Comparison of ENCODE assay signal across 28 cellular contexts in genomic region chr4:69377562-69377961, GRCh38.
"Had no signal": no experiment of that assay in that cellular context is flagged by ENCODE, and none has a peak within 500 bp of the region (broad histone marks: within the 10 kb centered on the region; RNA-seq: fewer than 3 reads in every experiment).

No MANE protein-coding gene starts in this region.

- H3K4me3 Mint-ChIP-seq: mesothelial cell of epicardium; naive B cell; natural killer cell; nephron progenitor cell; neural progenitor cell; stimulated activated naive B cell treated with anti-CD40 and anti-IgM and Interleukin-4, amounts not matched to agents 10 μg/mL and 1 μg/mL and 100 μg/mL, for 72 hours had no signal

- H3K4me2 ChIP-seq: neural progenitor cell had no signal

- H3K27me3 Mint-ChIP-seq: naive B cell; progenitor cell of endocrine pancreas; stimulated activated naive B cell treated with anti-CD40 and anti-IgM and Interleukin-4, amounts not matched to agents 10 μg/mL and 1 μg/mL and 100 μg/mL, for 72 hours had no signal

- H3K4me1 ChIP-seq: left ventricle myocardium inferior, neural progenitor cell, right atrium auricular region, stomach, suprapubic skin, tibial artery, upper lobe of right lung had no signal

- H2AFZ ChIP-seq: neural progenitor cell had no signal

- H3K36me3 ChIP-seq: left ventricle myocardium inferior, neural progenitor cell, ovary, right atrium auricular region, stomach, suprapubic skin, thoracic aorta, tibial artery, upper lobe of right lung had no signal

- H3K9me3 ChIP-seq: left ventricle myocardium inferior, ovary, right atrium auricular region, stomach, suprapubic skin, thoracic aorta, tibial artery, upper lobe of right lung had no signal

- H3K27me3 ChIP-seq: neural progenitor cell, ovary, right atrium auricular region, stomach, suprapubic skin, tibial artery, upper lobe of right lung had no signal

- H3K27ac Mint-ChIP-seq: mesothelial cell of epicardium; naive B cell; natural killer cell; nephron progenitor cell; neural progenitor cell; progenitor cell of endocrine pancreas; stimulated activated naive B cell treated with anti-CD40 and anti-IgM and Interleukin-4, amounts not matched to agents 10 μg/mL and 1 μg/mL and 100 μg/mL, for 72 hours had no signal

- ATAC-seq: natural killer cell; sciatic nerve; stimulated activated naive B cell treated with anti-CD40 and anti-IgM and Interleukin-4, amounts not matched to agents 10 μg/mL and 1 μg/mL and 100 μg/mL, for 72 hours; stimulated activated naive CD8-positive, alpha-beta T cell treated with anti-CD3 and anti-CD28 coated beads, Interleukin-15, Interleukin-2, amounts not matched to agents 100 U/mL and 50 U/mL, for 24 hours; upper lobe of right lung had no signal

- H3K9ac ChIP-seq: neural progenitor cell had no signal

- FAIRE-seq: urothelium cell line had no signal

- H3K4me3 ChIP-seq: left ventricle myocardium inferior, lung, neural progenitor cell, ovary, right atrium auricular region, skin epidermis, stomach, suprapubic skin, thoracic aorta, tibial artery, upper lobe of right lung had no signal

- H3K36me3 Mint-ChIP-seq: mesothelial cell of epicardium; naive B cell; neural progenitor cell; stimulated activated naive B cell treated with anti-CD40 and anti-IgM and Interleukin-4, amounts not matched to agents 10 μg/mL and 1 μg/mL and 100 μg/mL, for 72 hours had no signal

- H3K9me3 Mint-ChIP-seq: mesothelial cell of epicardium; nephron progenitor cell; neural progenitor cell; stimulated activated naive B cell treated with anti-CD40 and anti-IgM and Interleukin-4, amounts not matched to agents 10 μg/mL and 1 μg/mL and 100 μg/mL, for 72 hours had no signal

- DNase-seq: head of caudate nucleus; hypothalamus; islet precursor cell; left ventricle myocardium inferior; naive B cell; natural killer cell; nephron progenitor cell; ovary; stimulated activated CD4-positive, alpha-beta T cell treated with anti-CD3 and anti-CD28 coated beads, Interleukin-12 subunit alpha, Interleukin-12 subunit beta, amount 100 ng/mL, for 4 hours; stimulated activated CD4-positive, alpha-beta T cell treated with anti-CD3 and anti-CD28 coated beads, Interleukin-15, amount 100 ng/mL, for 24 hours; stimulated activated CD4-positive, alpha-beta T cell treated with anti-CD3 and anti-CD28 coated beads, Interleukin-2, amount 100 ng/mL, for 24 hours; stimulated activated CD4-positive, alpha-beta T cell treated with anti-CD3 and anti-CD28 coated beads, Interleukin-4, amount 100 ng/mL, for 1 hour; stimulated activated naive B cell treated with anti-CD40 and anti-IgM and Interleukin-4, amounts not matched to agents 10 μg/mL and 1 μg/mL and 100 μg/mL, for 72 hours; stimulated activated naive CD8-positive, alpha-beta T cell treated with anti-CD3 and anti-CD28 coated beads, Interleukin-15, Interleukin-2, amounts not matched to agents 100 U/mL and 50 U/mL, for 24 hours; stomach; tibial artery; trophoblast cell; upper lobe of right lung had no signal

- H3K4me1 Mint-ChIP-seq: mesothelial cell of epicardium; naive B cell; natural killer cell; nephron progenitor cell; stimulated activated naive B cell treated with anti-CD40 and anti-IgM and Interleukin-4, amounts not matched to agents 10 μg/mL and 1 μg/mL and 100 μg/mL, for 72 hours had no signal

- H3K27ac ChIP-seq: left ventricle myocardium inferior, neural progenitor cell, ovary, right atrium auricular region, skin epidermis, stomach, suprapubic skin, thoracic aorta, tibial artery, upper lobe of right lung had no signal
